ENCODE assay signal across 8 cellular contexts in the genomic region with DNA sequence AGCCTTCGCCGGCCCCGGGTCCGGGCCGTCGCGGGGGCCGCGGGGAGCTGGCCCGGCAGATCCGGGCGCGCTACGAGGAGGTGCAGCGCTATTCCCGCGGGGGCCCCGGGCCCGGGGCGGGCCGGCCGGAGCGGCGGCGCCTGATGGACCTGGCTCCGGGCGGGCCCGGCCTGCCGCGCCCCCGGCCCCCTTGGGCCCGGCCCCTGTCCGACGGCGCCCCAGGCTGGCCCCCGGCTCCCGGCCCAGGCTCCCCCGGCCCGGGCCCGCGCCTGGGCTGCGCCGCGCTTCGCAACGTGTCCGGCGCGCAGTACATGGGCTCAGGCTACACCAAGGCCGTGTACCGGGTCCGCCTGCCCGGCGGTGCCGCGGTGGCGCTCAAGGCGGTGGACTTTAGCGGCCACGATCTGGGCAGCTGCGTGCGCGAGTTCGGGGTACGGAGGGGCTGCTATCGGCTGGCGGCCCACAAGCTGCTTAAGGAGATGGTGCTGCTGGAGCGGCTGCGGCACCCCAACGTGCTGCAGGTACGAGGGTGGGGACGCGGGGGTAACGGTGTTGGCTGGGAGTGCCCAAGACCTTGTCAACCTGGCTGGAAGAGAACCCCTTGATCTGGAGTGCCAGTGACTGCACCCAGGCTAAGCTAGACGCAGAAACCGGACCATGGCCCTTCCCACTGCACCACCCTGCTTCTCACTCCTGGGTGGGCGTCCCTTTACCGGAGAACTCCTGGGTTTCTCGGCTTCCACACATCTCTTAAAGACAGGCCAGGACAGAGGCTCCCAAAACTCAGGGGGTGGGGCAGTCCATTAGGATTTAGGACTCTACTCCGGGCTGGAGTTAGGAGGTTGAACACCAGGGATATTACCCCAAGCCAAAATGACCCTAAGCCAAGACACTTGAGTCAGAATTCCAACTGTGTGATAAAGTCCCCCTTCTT. TPM values are rescaled to one million over a fixed set of nuclear protein-coding genes. Genes with fewer than 3 reads are reported as not detected.
DNase-seq lines count a peak whose midpoint lies in the region; ATAC-seq and TF ChIP-seq lines count a peak whose summit lies in the region.

No MANE protein-coding gene starts in this region.

- H2BK15ac ChIP-seq in IMR-90 (ENCODE audit: low read depth, low read length) = peak overlapping the region; percentile 80; the same call in 1 of the 3 replicates

- H3K4me3 ChIP-seq in IMR-90 (ENCODE audit: insufficient read depth, low read depth, low read length) = peak overlapping the region; percentile 94
- H3K4me3 ChIP-seq in mucosa of stomach (ENCODE audit: low read length) = peak overlapping the region; percentile 81

- peak overlapping the region; percentile 78 to 84; a peak in 3 of 4 replicates for H4K8ac ChIP-seq in IMR-90 (ENCODE audit: low read depth in 2 of 2, low read length in 2 of 2)

- H2BK120ac ChIP-seq in IMR-90 (ENCODE audit: low read depth, low read length) = peak overlapping the region; percentile 86

- H3K9me3 ChIP-seq in IMR-90 (ENCODE audit: control insufficient read depth, insufficient read depth, low read length) (no peaks in the 10 kb centered on the region), mucosa of stomach (ENCODE audit: control insufficient read depth, low read length) (no peaks in the 10 kb centered on the region)

- H3K36me3 ChIP-seq in IMR-90 (ENCODE audit: control insufficient read depth, insufficient read depth, low read length) = peaks cover 29% of the 10 kb centered on the region; the same call in 1 of the 2 replicates
- no peaks in the 10 kb centered on the region for H3K36me3 ChIP-seq in mucosa of stomach (ENCODE audit: control insufficient read depth, insufficient read depth, low read length)

- H2BK5ac ChIP-seq in IMR-90 (ENCODE audit: low read depth, low read length, poor library complexity, severe bottlenecking) = peak overlapping the region; percentile 83

- H3K9ac ChIP-seq in IMR-90 (ENCODE audit: low read depth, low read length) (peak overlapping the region; percentile 96), mucosa of stomach (ENCODE audit: low read length) (peak overlapping the region; percentile 90)

- H3K4me2 ChIP-seq in IMR-90 (ENCODE audit: low read depth, low read length) = peak overlapping the region; percentile 93

- peak overlapping the region; percentile 89 for H2AFZ ChIP-seq in IMR-90 (replicated peaks; ENCODE audit: low read length, poor library complexity)

- H3K23ac ChIP-seq in IMR-90 (ENCODE audit: low read depth, low read length) = peak overlapping the region; percentile 98

- dilution Hi-C loops in IMR-90 (cut with HindIII; ENCODE audit: low sequenced_read_pairs, unreplicated experiment) = no loop called here

- no peak; the same call in 1 of the 2 replicates for TF ChIP-seq POLR2A in IMR-90 (IDR thresholded peaks at IDR 0.05; ENCODE audit: low read depth, low read length)

- H2BK20ac ChIP-seq in IMR-90 (ENCODE audit: low read depth, low read length) = peak overlapping the region; percentile 50

- peak overlapping the region; percentile 84 for H3K27ac ChIP-seq in IMR-90 (ENCODE audit: insufficient read depth, low read length)

- no peaks in the 10 kb centered on the region for H3K27me3 ChIP-seq in IMR-90 (ENCODE audit: control insufficient read depth, insufficient read depth, low read length)
- peaks cover 7% of the 10 kb centered on the region for H3K27me3 ChIP-seq in mucosa of stomach (ENCODE audit: control insufficient read depth, insufficient read depth, low read length)

- BruUV-seq in IMR-90 (replicated peaks; lab: Mats Ljungman, UMichigan) = no TSS peak

- H4K20me1 ChIP-seq in IMR-90 (ENCODE audit: insufficient read depth, low read length) = peaks cover 39% of the 10 kb centered on the region

- in situ Hi-C loops in IMR-90 (cut with MboI; ENCODE audit: low sequenced_read_pairs) = no loop called here

- TF ChIP-seq CTCF in IMR-90 (conservative IDR thresholded peaks at IDR 0.05; ENCODE audit: low read depth, low read length) = no peak

- peak overlapping the region; percentile 90 for H3K56ac ChIP-seq in IMR-90 (ENCODE audit: extremely low read depth, insufficient read depth, low read length)

- POLR2A ChIA-PET in IMR-90 (lab: Charles Lee; ENCODE audit: unreplicated experiment) = no interaction called here

- no peak for TF ChIP-seq RAD21 in IMR-90 (IDR thresholded peaks at IDR 0.05; ENCODE audit: low read length)

- peak overlapping the region; percentile 94 for H3K4ac ChIP-seq in IMR-90 (ENCODE audit: low read depth, low read length)

- CTCF ChIA-PET in IMR-90 (lab: Yijun Ruan, JAX) = interaction anchor here (0.7 to 1.2 kb wide), 2 partner anchors 179 to 195 kb away, joined by 3 to 5 read pairs (median 3); no protein-coding TSS in a partner anchor

- H3K4me1 ChIP-seq in IMR-90 (ENCODE audit: control insufficient read depth, insufficient read depth, low read length) (peaks cover 32% of the 10 kb centered on the region), mucosa of stomach (ENCODE audit: control insufficient read depth, insufficient read depth, low read length) (peaks cover 56% of the 10 kb centered on the region)

- intact Hi-C loops in IMR-90 (cut with micrococcal nuclease) = no loop called here

- peak overlapping the region; percentile 94 for H4K91ac ChIP-seq in IMR-90 (ENCODE audit: insufficient read depth, low read depth, low read length)

- peak overlapping the region; percentile 80 for H4K5ac ChIP-seq in IMR-90 (ENCODE audit: low read depth, low read length)

- H3K18ac ChIP-seq in IMR-90 (ENCODE audit: low read depth, low read length) = peak overlapping the region; percentile 79

- ATAC-seq in GM18858 (IDR thresholded peaks at IDR 0.05; ENCODE audit: unreplicated experiment) (peak; percentile 22), IMR-90 (ENCODE audit: low read depth) (peak; percentile 2), HG03196 (IDR thresholded peaks at IDR 0.05; ENCODE audit: unreplicated experiment) (no peak), HG02798 (IDR thresholded peaks at IDR 0.05; ENCODE audit: poor library complexity, unreplicated experiment) (no peak)

- H3K14ac ChIP-seq in IMR-90 (replicated peaks; ENCODE audit: low read depth, low read length) = peak overlapping the region; percentile 97

- H3K9me1 ChIP-seq in IMR-90 (ENCODE audit: insufficient read depth, low read length) = peaks cover 15% of the 10 kb centered on the region

- DNase-seq in IMR-90 (peak; percentile 45), ecto neural progenitor cell (ENCODE audit: low spot score) (peak; percentile 72), NCI-H2107 (lab: John Stamatoyannopoulos, UW) (no peak), dedifferentiated amniotic fluid mesenchymal stem cell (ENCODE audit: extremely low spot score) (no peak)

- WGBS in IMR-90 (ENCODE audit: extremely low coverage in 2 of 2, insufficient read length in 1 of 2), 2 experiments = 0% methylated on average over 35 of the region's 80 CpGs; no CpG with 5 or more reads in 1 of the 2 experiments

- peak overlapping the region; percentile 96 for H2AK5ac ChIP-seq in IMR-90 (ENCODE audit: low read depth, low read length)

- peak overlapping the region; percentile 92 for H2AK9ac ChIP-seq in IMR-90 (replicated peaks; ENCODE audit: low read depth, low read length, poor library complexity)

- H3K79me1 ChIP-seq in IMR-90 (ENCODE audit: low read depth in 1 of 2, low read length in 2 of 2) = peaks cover 18 to 51% of the 10 kb centered on the region in 2 experiments

TF ChIP-seq in IMR-90, 13 proteins besides CTCF, POLR2A, EP300 and RAD21:
- TF ChIP-seq FOS (IDR thresholded peaks at IDR 0.05; ENCODE audit: low read depth, low read length) (no peak), CHD1 (IDR thresholded peaks at IDR 0.05; ENCODE audit: low read depth, low read length) (no peak), NFE2L2 (IDR thresholded peaks at IDR 0.05; ENCODE audit: low read depth, low read length) (no peak), MXI1 (IDR thresholded peaks at IDR 0.05; ENCODE audit: borderline replicate concordance, low read depth, low read length) (peak; percentile 47; the same call in 1 of the 2 replicates)
- TF ChIP-seq, protein P1, sequence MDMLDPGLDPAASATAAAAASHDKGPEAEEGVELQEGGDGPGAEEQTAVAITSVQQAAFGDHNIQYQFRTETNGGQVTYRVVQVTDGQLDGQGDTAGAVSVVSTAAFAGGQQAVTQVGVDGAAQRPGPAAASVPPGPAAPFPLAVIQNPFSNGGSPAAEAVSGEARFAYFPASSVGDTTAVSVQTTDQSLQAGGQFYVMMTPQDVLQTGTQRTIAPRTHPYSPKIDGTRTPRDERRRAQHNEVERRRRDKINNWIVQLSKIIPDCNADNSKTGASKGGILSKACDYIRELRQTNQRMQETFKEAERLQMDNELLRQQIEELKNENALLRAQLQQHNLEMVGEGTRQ (IDR thresholded peaks at IDR 0.05; ENCODE audit: low read depth, low read length) = no peak
TF ChIP-seq in IMR-90: peak in this region for 1.

RNA-seq across cellular contexts. Expression of a gene that starts 0.8 kb away (rescaled TPM):
- 50.3 and 55.6 TPM in 2 replicates for total RNA-seq in IMR-90 (2012; rRNA removed)
- 67.4 and 95.7 TPM in 2 replicates for polyA plus RNA-seq in IMR-90 (2012; rRNA removed)
- polyA plus RNA-seq in IMR-90 (2012; cell fraction: cytosol; rRNA removed) = 40.2 and 112 TPM in 2 replicates
- 310 and 597 TPM in 2 replicates for polyA plus RNA-seq in IMR-90 (2012; cell fraction: nucleus; rRNA removed; ENCODE audit: low replicate concordance)

Comparison
In these comparisons a context has a peak if more than half of its experiments do, and no peak if none do; other contexts are left out.
1. ATAC-seq: peak in GM18858 (single experiment) and IMR-90 (single experiment); none in HG03196 (single experiment) and HG02798 (single experiment).
2. DNase-seq: peak in IMR-90 (single experiment) and ecto neural progenitor cell (single experiment); none in NCI-H2107 (single experiment) and dedifferentiated amniotic fluid mesenchymal stem cell (single experiment).